ENCODE assay signal across 8 cellular contexts in genomic region chr16:81313731-81314602, GRCh38. TPM values are rescaled to one million over a fixed set of nuclear protein-coding genes. Genes with fewer than 3 reads are reported as not detected.
DNase-seq lines count a peak whose midpoint lies in the region; ATAC-seq and TF ChIP-seq lines count a peak whose summit lies in the region.

No MANE protein-coding gene starts in this region.

- CTCF ChIA-PET in activated CD8-positive, alpha-beta memory T cell treated with anti-CD3 and anti-CD28 coated beads, Interleukin-2, amount 10 ng/mL, durations not matched to agents 7 days and 5 days (lab: Charles Lee) = interaction anchor here (0.9 to 2.6 kb wide), 8 partner anchors 11 to 417 kb away, joined by 3 to 10 read pairs (median 4); partner anchors contain the start of gene ATMIN
- CTCF ChIA-PET in WTC11 (lab: Charles Lee) = interaction anchor here (0.9 to 2.0 kb wide), 4 partner anchors 53 to 528 kb away, joined by 3 to 10 read pairs (median 6); no protein-coding TSS in a partner anchor

- peak overlapping the region; percentile 79 for H3K9ac ChIP-seq in skeletal muscle satellite cell (ENCODE audit: low read depth, low read length)

- POLR2A ChIA-PET in WTC11 (lab: Charles Lee) = interaction anchor here (0.6 to 2.1 kb wide), 9 partner anchors 13 to 856 kb away, joined by 3 to 7 read pairs (median 3); partner anchors contain the start of genes CENPN and MPHOSPH6

- TF ChIP-seq CTCF in WTC11 (IDR thresholded peaks at IDR 0.05) = no peak

- H3K27me3 ChIP-seq in skeletal muscle satellite cell (ENCODE audit: control insufficient read depth, insufficient read depth, low read length) = no peaks in the 10 kb centered on the region

- peak overlapping the region; percentile 94 for H3K4me3 Mint-ChIP-seq in activated CD8-positive, alpha-beta memory T cell treated with anti-CD3 and anti-CD28 coated beads, Interleukin-2, amount 10 ng/mL, durations not matched to agents 7 days and 5 days
- peak overlapping the region; percentile 98 for H3K4me3 Mint-ChIP-seq in WTC11

- no peak for DNase-seq in activated CD8-positive, alpha-beta memory T cell treated with anti-CD3 and anti-CD28 coated beads, Interleukin-2, amount 10 ng/mL, durations not matched to agents 7 days and 5 days
- DNase-seq in activated CD8-positive, alpha-beta memory T cell treated with anti-CD3 and anti-CD28 coated beads, Interleukin-2, amount 50 U/mL, for 4 hours = no peak
- peak; percentile 47 for DNase-seq in WTC11 (ENCODE audit: low spot score)
- DNase-seq in iPS DF 19.7 (ENCODE audit: low read depth, low spot score) = peak; percentile 84
- DNase-seq in NOMO-1 treated with DMSO at 0.1 percent for 48 hours (lab: John Stamatoyannopoulos, UW; ENCODE audit: unreplicated experiment) = no peak
- no peak for DNase-seq in stimulated activated CD4-positive, alpha-beta T cell treated with anti-CD3 and anti-CD28 coated beads, Interleukin-4, amount 100 ng/mL, for 4 hours

- peaks cover 17% of the 10 kb centered on the region for H3K4me1 ChIP-seq in skeletal muscle satellite cell (ENCODE audit: control insufficient read depth, insufficient read depth, low read length)

- peaks cover 38% of the 10 kb centered on the region for H3K4me1 Mint-ChIP-seq in activated CD8-positive, alpha-beta memory T cell treated with anti-CD3 and anti-CD28 coated beads, Interleukin-2, amount 10 ng/mL, durations not matched to agents 7 days and 5 days
- H3K4me1 Mint-ChIP-seq in WTC11 = peaks cover 36% of the 10 kb centered on the region

- no peaks in the 10 kb centered on the region for H3K9me3 ChIP-seq in skeletal muscle satellite cell (replicated peaks; ENCODE audit: low read length)

- peak overlapping the region; percentile 87 for H3K4me3 ChIP-seq in skeletal muscle satellite cell (ENCODE audit: low read length)

- peak overlapping the region; percentile 92 for H3K27ac Mint-ChIP-seq in activated CD8-positive, alpha-beta memory T cell treated with anti-CD3 and anti-CD28 coated beads, Interleukin-2, amount 10 ng/mL, durations not matched to agents 7 days and 5 days
- H3K27ac Mint-ChIP-seq in WTC11 = peak overlapping the region; percentile 96

- no peak for ATAC-seq in activated CD8-positive, alpha-beta memory T cell treated with anti-CD3 and anti-CD28 coated beads, Interleukin-2, amount 10 ng/mL, durations not matched to agents 7 days and 5 days
- ATAC-seq in WTC11 (peak; percentile 62), GM21737 (IDR thresholded peaks at IDR 0.05; ENCODE audit: unreplicated experiment) (no peak)

- H3K9me3 Mint-ChIP-seq in activated CD8-positive, alpha-beta memory T cell treated with anti-CD3 and anti-CD28 coated beads, Interleukin-2, amount 10 ng/mL, durations not matched to agents 7 days and 5 days (ENCODE audit: low read depth) = no peaks in the 10 kb centered on the region
- no peaks in the 10 kb centered on the region for H3K9me3 Mint-ChIP-seq in WTC11

- H3K36me3 Mint-ChIP-seq in activated CD8-positive, alpha-beta memory T cell treated with anti-CD3 and anti-CD28 coated beads, Interleukin-2, amount 10 ng/mL, durations not matched to agents 7 days and 5 days = peaks cover 8% of the 10 kb centered on the region
- peaks cover 3% of the 10 kb centered on the region for H3K36me3 Mint-ChIP-seq in WTC11

- peak overlapping the region; percentile 84 for H3K4me2 ChIP-seq in skeletal muscle satellite cell (ENCODE audit: low read length)

- no peaks in the 10 kb centered on the region for H3K27me3 Mint-ChIP-seq in activated CD8-positive, alpha-beta memory T cell treated with anti-CD3 and anti-CD28 coated beads, Interleukin-2, amount 10 ng/mL, durations not matched to agents 7 days and 5 days
- H3K27me3 Mint-ChIP-seq in WTC11 (ENCODE audit: low read depth) = peaks cover 4% of the 10 kb centered on the region; the same call in 1 of the 2 replicates

- no peaks in the 10 kb centered on the region for H3K36me3 ChIP-seq in skeletal muscle satellite cell (ENCODE audit: insufficient read depth, low read length)

TF ChIP-seq in WTC11, 78 proteins besides CTCF, POLR2A, EP300 and RAD21 (continues in another document):
- TF ChIP-seq TEAD4 (CRISPR knock-in tag; IDR thresholded peaks at IDR 0.05) (peak; percentile 77; the same call in 1 of the 2 replicates), ZNF671 (CRISPR knock-in tag; IDR thresholded peaks at IDR 0.05) (0 out of 2 replicates have a peak, but pooled peaks have one; percentile 56), ZNF512 (CRISPR knock-in tag; IDR thresholded peaks at IDR 0.05; ENCODE audit: borderline replicate concordance) (no peak), AR (CRISPR knock-in tag; IDR thresholded peaks at IDR 0.05) (0 out of 2 replicates have a peak, but pooled peaks have one; percentile 13), MAX (CRISPR knock-in tag; IDR thresholded peaks at IDR 0.05) (peak; percentile 40; the same call in 1 of the 2 replicates), ATF6 (CRISPR knock-in tag; IDR thresholded peaks at IDR 0.05) (no peak)

RNA-seq across cellular contexts. Expression of gene GAN, which starts 0.8 kb away (rescaled TPM):
- 10 to 100 TPM in 1 of 2 experiments, 1 to 10 TPM in 1; 8.1 to 10.3 TPM for total RNA-seq in activated CD8-positive, alpha-beta memory T cell treated with anti-CD3 and anti-CD28 coated beads, Interleukin-2, amount 10 ng/mL, durations not matched to agents 7 days and 5 days
- total RNA-seq in WTC11 (2021) = 20.1 to 25.4 TPM (median 21.8 TPM) in 3 replicates
- total RNA-seq in skeletal muscle satellite cell (2012; rRNA removed) = 4.6 and 5.0 TPM in 2 replicates

Comparison
In these comparisons a context has a peak if more than half of its experiments do, and no peak if none do; other contexts are left out.
1. DNase-seq: peak in WTC11 (single experiment) and iPS DF 19.7 (single experiment); none in activated CD8-positive, alpha-beta memory T cell treated with anti-CD3 and anti-CD28 coated beads, Interleukin-2, amount 10 ng/mL, durations not matched to agents 7 days and 5 days (single experiment), activated CD8-positive, alpha-beta memory T cell treated with anti-CD3 and anti-CD28 coated beads, Interleukin-2, amount 50 U/mL, for 4 hours (single experiment), NOMO-1 treated with DMSO at 0.1 percent for 48 hours (single experiment) and stimulated activated CD4-positive, alpha-beta T cell treated with anti-CD3 and anti-CD28 coated beads, Interleukin-4, amount 100 ng/mL, for 4 hours (0 of 2).